In the genomic region with DNA sequence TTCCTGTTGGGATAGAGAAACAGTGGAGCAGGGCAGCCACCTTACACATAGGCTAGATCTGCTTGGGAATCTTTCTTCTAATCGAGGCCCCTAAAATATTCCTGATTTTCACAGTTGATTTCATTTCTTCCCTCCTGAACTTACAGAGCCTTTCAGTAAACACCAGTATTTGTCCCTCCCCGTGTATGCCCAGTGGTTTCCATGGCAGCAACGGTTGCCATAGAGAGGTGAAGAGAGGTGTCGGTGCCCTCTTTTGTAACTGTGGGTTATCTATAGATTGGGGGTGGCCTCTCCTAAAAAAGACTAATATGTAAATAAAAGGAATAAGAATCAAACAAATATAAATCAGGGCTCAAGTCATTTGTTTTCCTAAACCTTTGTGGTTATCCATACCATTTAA, we compare ENCODE assay signal across 18 cellular contexts. TPM values are rescaled to one million over a fixed set of nuclear protein-coding genes. Genes with fewer than 3 reads are reported as not detected.
A peak's percentile ranks its signal among the peaks of the same experiment; 100 is the strongest.
DNase-seq lines count a peak whose midpoint lies in the region; ATAC-seq and TF ChIP-seq lines count a peak whose summit lies in the region.
"Had no signal": no experiment of that assay in that cellular context is flagged by ENCODE, and none has a peak within 500 bp of the region (broad histone marks: within the 10 kb centered on the region; RNA-seq: fewer than 3 reads in every experiment).

No MANE protein-coding gene starts in this region.

- DNase-seq in MCF 10A (ENCODE audit: unreplicated experiment) (no peak), breast epithelium (ENCODE audit: low spot score in 2 of 2) (no peak), NCI-H2196 (lab: John Stamatoyannopoulos, UW; ENCODE audit: unreplicated experiment) (peak; percentile 36), epithelial cell of prostate (ENCODE audit: low read depth, low spot score) (no peak), smooth muscle cell (lab: John Stamatoyannopoulos, UW; ENCODE audit: unreplicated experiment) (no peak), NCI-H82 treated with DMSO at 0.1 percent for 48 hours (lab: John Stamatoyannopoulos, UW; ENCODE audit: unreplicated experiment) (no peak), Ammon's horn (ENCODE audit: low spot score) (no peak)
- DNase-seq: CD4-positive, alpha-beta memory T cell; GDM1; HCEC 1CT; left lung; ovary; stimulated activated CD4-positive, alpha-beta T cell treated with anti-CD3 and anti-CD28 coated beads, Interleukin-4, amount 100 ng/mL, for 4 hours; T-helper 1 cell had no signal

- no peaks in the 10 kb centered on the region for H3K9me3 ChIP-seq in breast epithelium
- no peaks in the 10 kb centered on the region for H3K9me3 ChIP-seq in smooth muscle cell (replicated peaks; ENCODE audit: low read depth)
- H3K9me3 ChIP-seq: left lung, ovary, suprapubic skin had no signal

- POLR2A ChIA-PET in MCF 10A (lab: Yijun Ruan, JAX): interaction anchor here (0.7 to 2.1 kb wide), 3 partner anchors 12 to 1292 kb away, joined by 3 to 9 read pairs (median 3); no protein-coding TSS in a partner anchor

- no peak for TF ChIP-seq CTCF in MCF 10A (IDR thresholded peaks at IDR 0.05; ENCODE audit: unreplicated experiment)
- TF ChIP-seq CTCF in breast epithelium (IDR thresholded peaks at IDR 0.05): no peak
- no peak for TF ChIP-seq CTCF in smooth muscle cell (IDR thresholded peaks at IDR 0.05; ENCODE audit: borderline replicate concordance, insufficient read depth, poor library complexity, severe bottlenecking)

- H2AFZ ChIP-seq in smooth muscle cell (ENCODE audit: low read depth): no peak overlapping the region

- ATAC-seq in HG02938 (IDR thresholded peaks at IDR 0.05; ENCODE audit: unreplicated experiment): no peak
- ATAC-seq: activated T-helper 17 cell treated with anti-CD3 and anti-CD28 coated beads, Interleukin-2, amount 50 U/mL, for 72 hours; left lung; WTC11 had no signal

- peaks cover 14% of the 10 kb centered on the region for H3K4me1 Mint-ChIP-seq in MCF 10A (ENCODE audit: insufficient read depth, unreplicated experiment)

- TF ChIP-seq POLR2A in breast epithelium (IDR thresholded peaks at IDR 0.05): no peak

- no peak overlapping the region for H3K9ac ChIP-seq in smooth muscle cell (ENCODE audit: low read depth)

- peak overlapping the region; percentile 4 for H3K27ac Mint-ChIP-seq in MCF 10A (ENCODE audit: low read depth, unreplicated experiment)
- H3K27ac Mint-ChIP-seq: activated T-helper 17 cell treated with anti-CD3 and anti-CD28 coated beads, Interleukin-2, amount 50 U/mL, for 72 hours; CD4-positive, alpha-beta memory T cell; WTC11 had no signal

- H3K27me3 Mint-ChIP-seq in MCF 10A (ENCODE audit: insufficient read depth, unreplicated experiment): no peaks in the 10 kb centered on the region

- BruUV-seq in MCF 10A (replicated peaks; lab: Mats Ljungman, UMichigan): no TSS peak

- no peaks in the 10 kb centered on the region for H3K36me3 ChIP-seq in breast epithelium
- H3K36me3 ChIP-seq in smooth muscle cell (ENCODE audit: low read depth): no peaks in the 10 kb centered on the region
- H3K36me3 ChIP-seq: left lung, ovary, suprapubic skin had no signal

- no peak overlapping the region for H3K4me2 ChIP-seq in smooth muscle cell

- no peak overlapping the region for H3K27ac ChIP-seq in breast epithelium
- peak overlapping the region; percentile 33 for H3K27ac ChIP-seq in epithelial cell of prostate
- H3K27ac ChIP-seq in smooth muscle cell (ENCODE audit: low read depth): peak overlapping the region; percentile 70
- H3K27ac ChIP-seq: left lung, ovary, suprapubic skin had no signal

- H3K27me3 ChIP-seq in breast epithelium (no peaks in the 10 kb centered on the region), smooth muscle cell (ENCODE audit: low read depth) (no peaks in the 10 kb centered on the region)
- H3K27me3 ChIP-seq: left lung, ovary, suprapubic skin had no signal

- intact Hi-C loops in MCF 10A (cut with micrococcal nuclease): no loop called here
- intact Hi-C loops in breast epithelium (cut with DNase I; ENCODE audit: low total_unique reads): no loop called here

- no peak overlapping the region for H3K4me3 Mint-ChIP-seq in MCF 10A (ENCODE audit: unreplicated experiment)
- H3K4me3 Mint-ChIP-seq: activated T-helper 17 cell treated with anti-CD3 and anti-CD28 coated beads, Interleukin-2, amount 50 U/mL, for 72 hours; CD4-positive, alpha-beta memory T cell; WTC11 had no signal

- no peak overlapping the region for H3K4me3 ChIP-seq in breast epithelium
- H3K4me3 ChIP-seq in smooth muscle cell: no peak overlapping the region
- H3K4me3 ChIP-seq: left lung, ovary, suprapubic skin had no signal

- no peaks in the 10 kb centered on the region for H3K4me1 ChIP-seq in breast epithelium
- peaks cover 10% of the 10 kb centered on the region for H3K4me1 ChIP-seq in smooth muscle cell (ENCODE audit: low read depth)
- H3K4me1 ChIP-seq: left lung, suprapubic skin had no signal

- H3K9me3 Mint-ChIP-seq in MCF 10A (ENCODE audit: unreplicated experiment): no peaks in the 10 kb centered on the region
- H3K9me3 Mint-ChIP-seq: activated T-helper 17 cell treated with anti-CD3 and anti-CD28 coated beads, Interleukin-2, amount 50 U/mL, for 72 hours; CD4-positive, alpha-beta memory T cell had no signal

- CTCF ChIA-PET in MCF 10A (lab: Yijun Ruan, JAX): interaction anchor here (0.9 kb wide), 1 partner anchor 140 kb away, joined by 8 read pairs; no protein-coding TSS in a partner anchor

- H4K20me1 ChIP-seq in smooth muscle cell (ENCODE audit: low read depth): no peaks in the 10 kb centered on the region

- peaks cover 13% of the 10 kb centered on the region for H3F3A ChIP-seq in smooth muscle cell (ENCODE audit: low read depth)

- H3K79me2 ChIP-seq in smooth muscle cell (ENCODE audit: low read depth): no peaks in the 10 kb centered on the region

- peaks cover 6% of the 10 kb centered on the region for H3K36me3 Mint-ChIP-seq in MCF 10A (ENCODE audit: insufficient read depth, unreplicated experiment)
- H3K36me3 Mint-ChIP-seq: CD4-positive, alpha-beta memory T cell; WTC11 had no signal

- WGBS in smooth muscle cell (ENCODE audit: low lambda C conversion rate): 57% methylated on average over 4 of the region's 4 CpGs

RNA-seq across cellular contexts. Expression of a gene that starts 35.3 kb away (rescaled TPM):
- 57.8 and 67.6 TPM in 2 replicates for total RNA-seq in MCF 10A (2022)
- 1 to 10 TPM in 1 of 3 donors, under 1 TPM in 2; 0.16 to 1.6 (median 0.44) TPM for total RNA-seq in breast epithelium
- total RNA-seq in smooth muscle cell: 25.6 and 34.1 TPM in 2 replicates
- polyA plus RNA-seq in smooth muscle cell: 15.3 and 25.5 TPM in 2 replicates
- total RNA-seq: activated T-helper 17 cell treated with anti-CD3 and anti-CD28 coated beads, Interleukin-2, amount 50 U/mL, for 72 hours; CD4-positive, alpha-beta memory T cell had no signal
- polyA plus RNA-seq: CD4-positive, alpha-beta memory T cell had no signal

Comparison
In these comparisons a context has a peak if more than half of its experiments do, and no peak if none do; other contexts are left out.
1. RNA of a gene that starts 35.3 kb away (total RNA-seq): 57.8 to 67.6 TPM in MCF 10A and 25.6 to 34.1 TPM in smooth muscle cell; 0.16 to 1.6 TPM in breast epithelium; every median in the first group is over 10 times any median in the second.
2. H3K27ac ChIP-seq: peak in epithelial cell of prostate (single experiment) and smooth muscle cell (single experiment); none in breast epithelium (0 of 2).